ENCODE assay signal across 1 cellular context in genomic region chr14:61434315-61434714, GRCh38.
TF ChIP-seq lines count a peak whose summit lies in the region.

No MANE protein-coding gene starts in this region.

TF ChIP-seq in IMR-90, 13 proteins besides CTCF, POLR2A, EP300 and RAD21 (continued from another document):
- TF ChIP-seq NFE2L2 (IDR thresholded peaks at IDR 0.05; ENCODE audit: low read depth, low read length) = no peak
- TF ChIP-seq MAFK (IDR thresholded peaks at IDR 0.05; ENCODE audit: low read depth, low read length) = no peak
- no peak for TF ChIP-seq CHD1 (IDR thresholded peaks at IDR 0.05; ENCODE audit: low read depth, low read length)
- TF ChIP-seq ELK1 (IDR thresholded peaks at IDR 0.05; ENCODE audit: borderline replicate concordance, low read depth, low read length) = no peak
- no peak for TF ChIP-seq BHLHE40 (IDR thresholded peaks at IDR 0.05; ENCODE audit: low read depth, low read length)
- no peak for TF ChIP-seq MAZ (IDR thresholded peaks at IDR 0.05; ENCODE audit: borderline replicate concordance, low read depth, low read length)
- no peak for TF ChIP-seq SMC3 (IDR thresholded peaks at IDR 0.05; ENCODE audit: low read depth, low read length)
